Comparison of ENCODE assay signal across 1 cellular context in genomic region chr3:31230425-31230824, GRCh38.
TF ChIP-seq lines count a peak whose summit lies in the region.

No MANE protein-coding gene starts in this region.

TF ChIP-seq in WTC11, 78 proteins besides CTCF, POLR2A, EP300 and RAD21 (continued from another document):
- TF ChIP-seq ATF2 (CRISPR knock-in tag; IDR thresholded peaks at IDR 0.05; ENCODE audit: borderline replicate concordance, low read depth) (no peak), ATF6 (CRISPR knock-in tag; IDR thresholded peaks at IDR 0.05) (no peak), FOXK1 (CRISPR knock-in tag; IDR thresholded peaks at IDR 0.05) (no peak), ZNF396 (CRISPR knock-in tag; IDR thresholded peaks at IDR 0.05; ENCODE audit: borderline replicate concordance) (no peak), TEAD1 (CRISPR knock-in tag; IDR thresholded peaks at IDR 0.05) (no peak), ZBTB21 (CRISPR knock-in tag; IDR thresholded peaks at IDR 0.05; ENCODE audit: borderline replicate concordance) (no peak), ZNF232 (CRISPR knock-in tag; IDR thresholded peaks at IDR 0.05) (no peak), ZNF512 (CRISPR knock-in tag; IDR thresholded peaks at IDR 0.05; ENCODE audit: borderline replicate concordance) (no peak), KAT7 (CRISPR knock-in tag; IDR thresholded peaks at IDR 0.05; ENCODE audit: borderline replicate concordance) (no peak), FOXP4 (CRISPR knock-in tag; IDR thresholded peaks at IDR 0.05) (no peak), TP53 (CRISPR knock-in tag; IDR thresholded peaks at IDR 0.05) (no peak), SMAD4 (CRISPR knock-in tag; IDR thresholded peaks at IDR 0.05) (no peak), JUN (CRISPR knock-in tag; IDR thresholded peaks at IDR 0.05) (no peak), E2F1 (CRISPR knock-in tag; IDR thresholded peaks at IDR 0.05) (no peak), MLX (CRISPR knock-in tag; IDR thresholded peaks at IDR 0.05) (no peak)
